Comparison of ENCODE assay signal across 23 cellular contexts in the genomic region with DNA sequence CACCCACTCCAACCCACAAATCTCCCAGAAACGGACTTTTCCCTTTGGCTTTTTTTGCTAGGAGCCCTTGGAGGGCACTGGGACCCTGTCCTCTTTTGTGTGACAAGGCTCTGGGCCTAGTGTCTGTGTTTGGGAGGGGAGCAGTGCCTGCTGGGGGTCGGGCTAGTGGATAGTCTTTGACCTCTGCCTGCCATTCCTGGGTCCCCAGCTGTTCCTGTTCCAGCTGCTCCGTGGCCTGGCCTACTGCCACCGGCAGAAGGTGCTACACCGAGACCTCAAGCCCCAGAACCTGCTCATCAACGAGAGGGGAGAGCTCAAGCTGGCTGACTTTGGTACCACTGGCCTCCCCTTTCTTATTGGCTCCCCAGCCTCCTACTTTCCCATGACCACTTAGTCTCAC.
"Had no signal": no experiment of that assay in that cellular context is flagged by ENCODE, and none has a peak within 500 bp of the region (broad histone marks: within the 10 kb centered on the region; RNA-seq: fewer than 3 reads in every experiment).

No MANE protein-coding gene starts in this region.

- H3K4me3 ChIP-seq: dorsolateral prefrontal cortex, lung, mucosa of descending colon, psoas muscle, sigmoid colon, testis, tibial artery, upper lobe of left lung, uterus had no signal

- H3K9me3 ChIP-seq: mucosa of descending colon, psoas muscle, sigmoid colon, testis, tibial artery, upper lobe of left lung, uterus had no signal

- H3K27ac ChIP-seq: dorsolateral prefrontal cortex, psoas muscle, sigmoid colon, testis, tibial artery, upper lobe of left lung, uterus had no signal

- H3K27me3 Mint-ChIP-seq: memory B cell; naive B cell; stimulated activated memory B cell treated with anti-CD40 and anti-IgM and Interleukin-4, amounts not matched to agents 10 μg/mL and 1 μg/mL and 100 μg/mL, for 72 hours had no signal

- H3K27me3 ChIP-seq: sigmoid colon, testis, tibial artery, upper lobe of left lung, uterus had no signal

- H3K4me3 Mint-ChIP-seq: immature natural killer cell; memory B cell; mesothelial cell of epicardium; naive B cell; nephron progenitor cell; stimulated activated memory B cell treated with anti-CD40 and anti-IgM and Interleukin-4, amounts not matched to agents 10 μg/mL and 1 μg/mL and 100 μg/mL, for 72 hours had no signal

- H3K27ac Mint-ChIP-seq: memory B cell; mesothelial cell of epicardium; nephron progenitor cell; stimulated activated memory B cell treated with anti-CD40 and anti-IgM and Interleukin-4, amounts not matched to agents 10 μg/mL and 1 μg/mL and 100 μg/mL, for 72 hours had no signal

- DNase-seq: effector CD4-positive, alpha-beta T cell; hypothalamus; immature natural killer cell; islet precursor cell; mucosa of descending colon; naive B cell; nephron progenitor cell; nucleus accumbens; right cardiac atrium; sigmoid colon; stimulated activated CD4-positive, alpha-beta T cell treated with anti-CD3 and anti-CD28 coated beads, Interleukin-4, amount 100 ng/mL, for 4 hours; stimulated activated naive CD8-positive, alpha-beta T cell treated with anti-CD3 and anti-CD28 coated beads, Interleukin-15, Interleukin-2, amounts not matched to agents 100 U/mL and 50 U/mL, for 24 hours; substantia nigra; testis; upper lobe of left lung; uterus had no signal

- H3K4me1 ChIP-seq: psoas muscle, testis, tibial artery, upper lobe of left lung, uterus had no signal

- H3K36me3 ChIP-seq: uterus had no signal

- H3K9me3 Mint-ChIP-seq: immature natural killer cell; memory B cell; mesothelial cell of epicardium; naive B cell; nephron progenitor cell; stimulated activated memory B cell treated with anti-CD40 and anti-IgM and Interleukin-4, amounts not matched to agents 10 μg/mL and 1 μg/mL and 100 μg/mL, for 72 hours had no signal

- H3K4me1 Mint-ChIP-seq: mesothelial cell of epicardium had no signal

- ATAC-seq: mucosa of descending colon; psoas muscle; right cardiac atrium; stimulated activated memory B cell treated with anti-CD40 and anti-IgM and Interleukin-4, amounts not matched to agents 10 μg/mL and 1 μg/mL and 100 μg/mL, for 72 hours; stimulated activated naive CD8-positive, alpha-beta T cell treated with anti-CD3 and anti-CD28 coated beads, Interleukin-15, Interleukin-2, amounts not matched to agents 100 U/mL and 50 U/mL, for 24 hours had no signal
